23 cellular contexts compared by ENCODE assay signal in the genomic region with DNA sequence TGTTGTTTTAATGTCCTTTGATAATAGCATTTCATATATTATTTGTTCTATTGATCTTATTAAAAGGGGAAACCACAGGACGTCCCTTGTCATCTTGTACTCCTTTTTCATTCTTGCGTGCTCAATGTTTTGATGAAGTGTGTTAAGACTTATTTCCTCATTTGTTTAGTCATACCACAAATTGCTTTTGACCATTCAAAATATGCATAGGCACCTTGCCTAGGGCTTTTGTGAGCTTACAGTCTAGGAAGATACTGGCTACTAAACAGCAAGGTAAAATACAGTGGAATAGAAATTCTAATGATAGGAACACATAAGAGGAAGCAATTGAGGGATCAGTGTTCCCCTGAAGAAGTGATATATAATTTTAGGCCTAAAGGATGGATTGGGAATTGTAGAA.
"Had no signal": no experiment of that assay in that cellular context is flagged by ENCODE, and none has a peak within 500 bp of the region (broad histone marks: within the 10 kb centered on the region; RNA-seq: fewer than 3 reads in every experiment).

No MANE protein-coding gene starts in this region.

- H3K27ac Mint-ChIP-seq: immature natural killer cell; memory B cell; natural killer cell treated with Interleukin-12 subunit alpha and Interleukin-12 subunit beta and Interleukin-15 and Interleukin-18, amount 100 ng/mL, for 72 hours; progenitor cell of endocrine pancreas; stimulated activated memory B cell treated with anti-CD40 and anti-IgM and Interleukin-4, amounts not matched to agents 10 μg/mL and 1 μg/mL and 100 μg/mL, for 72 hours had no signal

- H2AFZ ChIP-seq: parathyroid adenoma had no signal

- H3K27me3 Mint-ChIP-seq: memory B cell; naive B cell; natural killer cell treated with Interleukin-12 subunit alpha and Interleukin-12 subunit beta and Interleukin-15 and Interleukin-18, amount 100 ng/mL, for 72 hours; progenitor cell of endocrine pancreas; stimulated activated memory B cell treated with anti-CD40 and anti-IgM and Interleukin-4, amounts not matched to agents 10 μg/mL and 1 μg/mL and 100 μg/mL, for 72 hours had no signal

- H3K9ac ChIP-seq: parathyroid adenoma had no signal

- H3K4me3 Mint-ChIP-seq: immature natural killer cell; memory B cell; naive B cell; natural killer cell treated with Interleukin-12 subunit alpha and Interleukin-12 subunit beta and Interleukin-15 and Interleukin-18, amount 100 ng/mL, for 72 hours; neural crest cell; stimulated activated memory B cell treated with anti-CD40 and anti-IgM and Interleukin-4, amounts not matched to agents 10 μg/mL and 1 μg/mL and 100 μg/mL, for 72 hours had no signal

- H3K4me3 ChIP-seq: dorsolateral prefrontal cortex, lower lobe of right lung, mucosa of descending colon, right atrium auricular region, smooth muscle cell, thoracic aorta, tibial nerve had no signal

- H3K4me2 ChIP-seq: smooth muscle cell had no signal

- H3K9me3 ChIP-seq: lower lobe of right lung, mucosa of descending colon, right atrium auricular region, thoracic aorta, tibial nerve had no signal

- H3K27ac ChIP-seq: dorsolateral prefrontal cortex, lower lobe of right lung, parathyroid adenoma, right atrium auricular region, thoracic aorta, tibial nerve had no signal

- H3K79me2 ChIP-seq: parathyroid adenoma had no signal

- DNase-seq: dorsolateral prefrontal cortex; effector CD4-positive, alpha-beta T cell; hypothalamus; immature natural killer cell; left ventricle myocardium superior; lower lobe of right lung; mucosa of descending colon; naive B cell; stimulated activated CD4-positive, alpha-beta T cell treated with anti-CD3 and anti-CD28 coated beads, Interleukin-12 subunit alpha, Interleukin-12 subunit beta, amount 100 ng/mL, for 4 hours; stimulated activated CD4-positive, alpha-beta T cell treated with anti-CD3 and anti-CD28 coated beads, Interleukin-1b, Interleukin-23, amount 100 ng/mL, for 48 hours; stimulated activated CD4-positive, alpha-beta T cell treated with anti-CD3 and anti-CD28 coated beads, Interleukin-4, amount 100 ng/mL, for 1 hour; stimulated activated naive CD8-positive, alpha-beta T cell treated with anti-CD3 and anti-CD28 coated beads, Interleukin-15, Interleukin-2, amounts not matched to agents 100 U/mL and 50 U/mL, for 24 hours; substantia nigra had no signal

- H3K4me1 ChIP-seq: lower lobe of right lung, parathyroid adenoma, right atrium auricular region had no signal

- H3K27me3 ChIP-seq: dorsolateral prefrontal cortex, right atrium auricular region, tibial nerve had no signal

- H3K36me3 ChIP-seq: lower lobe of right lung, right atrium auricular region, thoracic aorta, tibial nerve had no signal

- H3K4me1 Mint-ChIP-seq: neural crest cell had no signal

- H3K9me3 Mint-ChIP-seq: immature natural killer cell; memory B cell; natural killer cell treated with Interleukin-12 subunit alpha and Interleukin-12 subunit beta and Interleukin-15 and Interleukin-18, amount 100 ng/mL, for 72 hours; neural crest cell; stimulated activated memory B cell treated with anti-CD40 and anti-IgM and Interleukin-4, amounts not matched to agents 10 μg/mL and 1 μg/mL and 100 μg/mL, for 72 hours had no signal
